Comparison of ENCODE assay signal across 18 cellular contexts in genomic region chr11:71614366-71614917, GRCh38. TPM values are rescaled to one million over a fixed set of nuclear protein-coding genes. Genes with fewer than 3 reads are reported as not detected.
"Had no signal": no experiment of that assay in that cellular context is flagged by ENCODE, and none has a peak within 500 bp of the region (broad histone marks: within the 10 kb centered on the region; RNA-seq: fewer than 3 reads in every experiment).

No MANE protein-coding gene starts in this region.

RNA-seq across cellular contexts. Expression of gene KRTAP5-11, which starts 31.8 kb away (rescaled TPM):
- total RNA-seq: naive thymus-derived CD8-positive, alpha-beta T cell; natural killer cell treated with Interleukin-12 subunit alpha and Interleukin-12 subunit beta and Interleukin-15 and Interleukin-18, amount 100 ng/mL, for 72 hours; occipital lobe; osteoblast; ovary; posterior vena cava; prostate gland; pulmonary artery endothelial cell; right atrium auricular region; sciatic nerve; smooth muscle cell; spleen; testis; transverse colon; upper lobe of left lung; ureter; vagina had no signal
- polyA plus RNA-seq: naive thymus-derived CD8-positive, alpha-beta T cell; ovary; smooth muscle cell; spleen; thymus had no signal

RNA-seq across cellular contexts. Expression of gene KRTAP5-10, which starts 49.1 kb away (rescaled TPM):
- total RNA-seq: naive thymus-derived CD8-positive, alpha-beta T cell; natural killer cell treated with Interleukin-12 subunit alpha and Interleukin-12 subunit beta and Interleukin-15 and Interleukin-18, amount 100 ng/mL, for 72 hours; occipital lobe; posterior vena cava; prostate gland; pulmonary artery endothelial cell; right atrium auricular region; sciatic nerve; smooth muscle cell; testis; vagina had no signal
- polyA plus RNA-seq: naive thymus-derived CD8-positive, alpha-beta T cell; ovary; smooth muscle cell had no signal
